Comparison of ENCODE assay signal across 9 cellular contexts in genomic region chr12:9870311-9870866, GRCh38. TPM values are rescaled to one million over a fixed set of nuclear protein-coding genes. Genes with fewer than 3 reads are reported as not detected.
DNase-seq lines count a peak whose midpoint lies in the region; ATAC-seq, FAIRE-seq and TF ChIP-seq lines count a peak whose summit lies in the region.
"Had no signal": no experiment of that assay in that cellular context is flagged by ENCODE, and none has a peak within 500 bp of the region (broad histone marks: within the 10 kb centered on the region; RNA-seq: fewer than 3 reads in every experiment).

No MANE protein-coding gene starts in this region.

- no peaks in the 10 kb centered on the region for H3K27me3 ChIP-seq in PC-9 (ENCODE audit: insufficient read depth, low read depth)
- no peaks in the 10 kb centered on the region for H3K27me3 ChIP-seq in H1 (replicated peaks in 1 of 4; ENCODE audit: control insufficient read depth in 3 of 4, extremely low read depth in 1 of 4, insufficient read depth in 3 of 4, low read length in 3 of 4)
- H3K27me3 ChIP-seq in neutrophil, result no peaks in the 10 kb centered on the region

- no peaks in the 10 kb centered on the region for H3K36me3 Mint-ChIP-seq in Calu3 (ENCODE audit: insufficient read depth, unreplicated experiment)

- no peak overlapping the region for H3K23ac ChIP-seq in H1 (ENCODE audit: insufficient read length)

- WGBS in H1 (ENCODE audit: extremely low coverage in 1 of 2, insufficient coverage in 1 of 2, insufficient read length in 1 of 2, insufficient replicate concordance in 2 of 2, low coverage in 1 of 2, low lambda C conversion rate in 2 of 2, missing lambda C conversion rate in 1 of 2), 2 experiments, result 87% methylated on average over 2 of the region's 2 CpGs; no CpG with 5 or more reads in 1 of the 2 experiments

- H2BK120ac ChIP-seq in H1 (replicated peaks; ENCODE audit: low read depth, low read length), result no peak overlapping the region

- H4K20me1 ChIP-seq in PC-9 (ENCODE audit: insufficient read depth), result no peaks in the 10 kb centered on the region
- no peaks in the 10 kb centered on the region for H4K20me1 ChIP-seq in H1 (replicated peaks in 1 of 2; ENCODE audit: control insufficient read depth in 1 of 2, insufficient read depth in 2 of 2, low read length in 2 of 2)

- H4K91ac ChIP-seq in H1 (replicated peaks; ENCODE audit: insufficient read length, low read length), result no peak overlapping the region

- H3K27me3 Mint-ChIP-seq in Calu3 (ENCODE audit: unreplicated experiment), result no peaks in the 10 kb centered on the region

- no peak for TF ChIP-seq RAD21 in H1 (IDR thresholded peaks at IDR 0.05 in 1 of 2, conservative IDR thresholded peaks at IDR 0.05 in 1 of 2; ENCODE audit: low read depth in 2 of 2, low read length in 2 of 2)

- H2AK5ac ChIP-seq in H1 (ENCODE audit: low read depth, low read length), result no peak overlapping the region

- BruUV-seq in Calu3 (replicated peaks; lab: Mats Ljungman, UMichigan) (no TSS peak), PC-9 (replicated peaks; lab: Mats Ljungman, UMichigan) (no TSS peak)

- peak overlapping the region; percentile 93 for H3K4me2 ChIP-seq in PC-9
- no peak overlapping the region for H3K4me2 ChIP-seq in H1 (ENCODE audit: insufficient read depth in 1 of 2, low read depth in 2 of 2, low read length in 2 of 2)

- no peak for DNase-seq in Calu3
- no peak for DNase-seq in PC-9
- DNase-seq in H1 (ENCODE audit: low read depth in 1 of 2, low spot score in 2 of 2), result no peak
- DNase-seq in NCI-H1105 (lab: John Stamatoyannopoulos, UW), result no peak
- DNase-seq in amniotic stem cell (lab: John Stamatoyannopoulos, UW), result no peak
- no peak for DNase-seq in activated CD4-positive, alpha-beta T cell treated with anti-CD3 and anti-CD28 coated beads for 1 hour

- intact Hi-C loops in Calu3 (cut with micrococcal nuclease; ENCODE audit: unreplicated experiment), result no loop called here
- intact Hi-C loops in PC-9 (cut with micrococcal nuclease; ENCODE audit: unreplicated experiment), result no loop called here

- H3K27ac Mint-ChIP-seq in Calu3 (ENCODE audit: unreplicated experiment), result peak overlapping the region; percentile 32

- H3K4ac ChIP-seq in H1 (replicated peaks; ENCODE audit: insufficient read length, low read depth, low read length), result no peak overlapping the region

- no peak for ATAC-seq in HG02759 (IDR thresholded peaks at IDR 0.05; ENCODE audit: unreplicated experiment)

- H3K9ac ChIP-seq in H1 (replicated peaks in 1 of 4; ENCODE audit: extremely low read depth in 1 of 4, low read depth in 3 of 4, low read length in 3 of 4), result no peak overlapping the region

- no peak overlapping the region for H4K8ac ChIP-seq in H1 (ENCODE audit: extremely low read depth, insufficient read depth, low read length)

- CTCF ChIA-PET in Calu3 (lab: Charles Lee), result no interaction called here
- CTCF ChIA-PET in PC-9 (lab: Charles Lee), result interaction anchor here (0.6 kb wide), 1 partner anchor 1998 kb away, joined by 3 read pairs; no protein-coding TSS in a partner anchor
- CTCF ChIA-PET in H1 (lab: Charles Lee; ENCODE audit: partially characterized antibody), result interaction anchor here (1.6 kb wide), 1 partner anchor 29 kb away, joined by 3 read pairs; no protein-coding TSS in a partner anchor

- no peak for TF ChIP-seq EP300 in H1 (IDR thresholded peaks at IDR 0.05; ENCODE audit: borderline replicate concordance in 1 of 2, low read depth in 2 of 2, low read length in 2 of 2)

- TF ChIP-seq CTCF in Calu3 (IDR thresholded peaks at IDR 0.05; ENCODE audit: unreplicated experiment) (no peak), PC-9 (conservative IDR thresholded peaks at IDR 0.05) (no peak), H1 (IDR thresholded peaks at IDR 0.05; ENCODE audit: control extremely low read depth in 1 of 3, insufficient read depth in 1 of 3, low read depth in 1 of 3, low read length in 3 of 3) (no peak), neutrophil (IDR thresholded peaks at IDR 0.05) (no peak)

- H3K79me2 ChIP-seq in PC-9 (ENCODE audit: low read depth), result no peaks in the 10 kb centered on the region
- no peaks in the 10 kb centered on the region for H3K79me2 ChIP-seq in H1 (ENCODE audit: control insufficient read depth in 1 of 2, insufficient read depth in 2 of 2, low read length in 2 of 2)

- H3F3A ChIP-seq in PC-9 (ENCODE audit: insufficient read depth, low read depth), result peaks cover 9% of the 10 kb centered on the region; the same call in 1 of the 2 replicates

- no peak overlapping the region for H3K14ac ChIP-seq in H1 (ENCODE audit: insufficient read length)

- no peak overlapping the region for H2BK5ac ChIP-seq in H1 (ENCODE audit: low read depth, low read length)

- no peaks in the 10 kb centered on the region for H3K23me2 ChIP-seq in H1 (ENCODE audit: low read depth, low read length)

- H3K9me3 Mint-ChIP-seq in Calu3 (ENCODE audit: low read depth, unreplicated experiment), result no peaks in the 10 kb centered on the region

- no peak for TF ChIP-seq POLR2A in H1 (IDR thresholded peaks at IDR 0.05; ENCODE audit: control extremely low read depth in 1 of 2, low read depth in 2 of 2, low read length in 2 of 2)

- H3K4me3 ChIP-seq in PC-9 (peak overlapping the region; percentile 68; the same call in 1 of the 2 replicates), H1 (ENCODE audit: extremely low read depth in 1 of 4, insufficient read depth in 2 of 4, low read depth in 3 of 4, low read length in 4 of 4) (no peak overlapping the region), neutrophil (ENCODE audit: low read depth in 1 of 2, low read length in 1 of 2) (peak overlapping the region; percentile 61 to 65)

- H4K5ac ChIP-seq in H1 (ENCODE audit: insufficient read length, low read depth, low read length), result no peak overlapping the region

- no peaks in the 10 kb centered on the region for H3K9me2 ChIP-seq in PC-9 (ENCODE audit: insufficient read depth)

- H3K4me1 ChIP-seq in PC-9 (replicated peaks; ENCODE audit: insufficient read depth) (peaks cover 17% of the 10 kb centered on the region), H1 (replicated peaks in 1 of 4; ENCODE audit: control insufficient read depth in 3 of 4, insufficient read depth in 4 of 4, low read length in 3 of 4) (peaks cover 0 to 6% (median 2%) of the 10 kb centered on the region in 4 experiments; a peak in 2 of 7 replicates), neutrophil (ENCODE audit: control insufficient read depth in 1 of 2, insufficient read depth in 1 of 2, low read depth in 1 of 2, low read length in 1 of 2) (peaks cover 6 to 29% of the 10 kb centered on the region in 2 experiments)

- FAIRE-seq in H1 (lab: Jason Lieb, UNC), result peak; percentile 32

- no peaks in the 10 kb centered on the region for H3K36me3 ChIP-seq in PC-9 (ENCODE audit: low read depth)
- no peaks in the 10 kb centered on the region for H3K36me3 ChIP-seq in H1 (ENCODE audit: control insufficient read depth in 2 of 4, insufficient read depth in 4 of 4, low read length in 3 of 4)
- no peaks in the 10 kb centered on the region for H3K36me3 ChIP-seq in neutrophil

- H2BK15ac ChIP-seq in H1 (ENCODE audit: low read length), result no peak overlapping the region

- H3K56ac ChIP-seq in H1 (replicated peaks; ENCODE audit: insufficient read length, low read depth, low read length), result no peak overlapping the region

- H3K4me1 Mint-ChIP-seq in Calu3 (ENCODE audit: low read depth, unreplicated experiment), result peaks cover 8% of the 10 kb centered on the region

- no peak overlapping the region for H3K18ac ChIP-seq in H1 (ENCODE audit: extremely low read depth, low read length)

- H2BK12ac ChIP-seq in H1 (ENCODE audit: low read depth, low read length), result no peak overlapping the region

- no peaks in the 10 kb centered on the region for H3K79me1 ChIP-seq in H1 (ENCODE audit: low read depth, low read length)

- no peak overlapping the region for H2BK20ac ChIP-seq in H1 (ENCODE audit: low read length)

- H2AFZ ChIP-seq in PC-9 (peak overlapping the region; percentile 84), H1 (ENCODE audit: low read length) (no peak overlapping the region)

- H3K27ac ChIP-seq in PC-9 (peak overlapping the region; percentile 63), H1 (ENCODE audit: low read depth, low read length) (no peak overlapping the region), neutrophil (peak overlapping the region; percentile 92)

- no peaks in the 10 kb centered on the region for H3K9me3 ChIP-seq in PC-9 (ENCODE audit: insufficient read depth, low read depth)
- no peaks in the 10 kb centered on the region for H3K9me3 ChIP-seq in H1 (ENCODE audit: insufficient read depth in 2 of 2, low read depth in 1 of 2, low read length in 1 of 2)
- no peaks in the 10 kb centered on the region for H3K9me3 ChIP-seq in neutrophil

- H3K4me3 Mint-ChIP-seq in Calu3 (ENCODE audit: low read depth, unreplicated experiment), result peak overlapping the region; percentile 64

- POLR2A ChIA-PET in PC-9 (lab: Charles Lee; ENCODE audit: unreplicated experiment) (interaction anchor here (0.5 to 0.7 kb wide), 2 partner anchors 25 to 1096 kb away, joined by 3 to 4 read pairs; no protein-coding TSS in a partner anchor), H1 (lab: Charles Lee; ENCODE audit: partially characterized antibody) (interaction anchor here (1.0 kb wide), 1 partner anchor 17 kb away, joined by 3 read pairs; no protein-coding TSS in a partner anchor)

RNA-seq across cellular contexts. Expression of gene CLEC2B, which starts 1.2 kb away (rescaled TPM):
- total RNA-seq in Calu3 (2022) (0.51 TPM in 1 of 2 replicates, not detected in the other), PC-9 (2021) (3.4 and 3.9 TPM in 2 replicates)
- not detected in 2 replicates for total RNA-seq in H1 (2021; fragmentation: NEBNext Ultra II Directional; extraction: Animal tissue kit (Norgen Biotek cat#: 25700))
- not detected in 2 replicates for polyA plus RNA-seq in H1 (2011; rRNA removed)
- polyA plus RNA-seq in H1 (2011; cell fraction: cytosol; rRNA removed), result not detected
- polyA plus RNA-seq in H1 (2011; cell fraction: nucleus; rRNA removed), result not detected
- not detected in 4 replicates for polyA plus RNA-seq in H1 (2012, experiment 1 of 2)
- polyA plus RNA-seq in H1 (2012, experiment 2 of 2), result not detected
- polyA plus RNA-seq in H1 (2013, experiment 1 of 2), result not detected
- polyA plus RNA-seq in H1 (2013, experiment 2 of 2), result 0.07 TPM
- polyA minus RNA-seq in H1 (2011; rRNA and poly(A)+ RNA removed), result not detected in 2 replicates
- not detected for polyA minus RNA-seq in H1 (2011; cell fraction: cytosol; rRNA and poly(A)+ RNA removed)
- polyA minus RNA-seq in H1 (2011; cell fraction: nucleus; rRNA and poly(A)+ RNA removed), result not detected

RNA-seq across cellular contexts. Expression of gene KLRF2, which starts 10.9 kb away (rescaled TPM):
- not detected in 2 replicates for total RNA-seq in Calu3 (2022)
- total RNA-seq in PC-9 (2021), result not detected in 2 replicates
- not detected in 2 replicates for total RNA-seq in H1 (2021; fragmentation: NEBNext Ultra II Directional; extraction: Animal tissue kit (Norgen Biotek cat#: 25700))
- not detected in 2 replicates for polyA plus RNA-seq in H1 (2011; rRNA removed)
- polyA plus RNA-seq in H1 (2011; cell fraction: cytosol; rRNA removed), result not detected
- not detected for polyA plus RNA-seq in H1 (2011; cell fraction: nucleus; rRNA removed)
- not detected in 4 replicates for polyA plus RNA-seq in H1 (2012, experiment 1 of 2)
- polyA plus RNA-seq in H1 (2012, experiment 2 of 2), result not detected
- not detected for polyA plus RNA-seq in H1 (2013, experiment 1 of 2)
- not detected for polyA plus RNA-seq in H1 (2013, experiment 2 of 2)
- polyA minus RNA-seq in H1 (2011; rRNA and poly(A)+ RNA removed), result not detected in 2 replicates
- not detected for polyA minus RNA-seq in H1 (2011; cell fraction: cytosol; rRNA and poly(A)+ RNA removed)
- not detected for polyA minus RNA-seq in H1 (2011; cell fraction: nucleus; rRNA and poly(A)+ RNA removed)
- total RNA-seq: temporal lobe had no signal

RNA-seq across cellular contexts. Expression of gene KLRF1, which starts 43.1 kb away (rescaled TPM):
- total RNA-seq in Calu3 (2022) (0.32 TPM in 1 of 2 replicates, not detected in the other), PC-9 (2021) (not detected in 2 replicates)
- not detected in 2 replicates for total RNA-seq in H1 (2021; fragmentation: NEBNext Ultra II Directional; extraction: Animal tissue kit (Norgen Biotek cat#: 25700))
- polyA plus RNA-seq in H1 (2011; rRNA removed), result not detected in 2 replicates
- polyA plus RNA-seq in H1 (2011; cell fraction: cytosol; rRNA removed), result not detected
- not detected for polyA plus RNA-seq in H1 (2011; cell fraction: nucleus; rRNA removed)
- polyA plus RNA-seq in H1 (2012, experiment 1 of 2), result not detected in 4 replicates
- polyA plus RNA-seq in H1 (2012, experiment 2 of 2), result not detected
- not detected for polyA plus RNA-seq in H1 (2013, experiment 1 of 2)
- polyA plus RNA-seq in H1 (2013, experiment 2 of 2), result 0.09 TPM
- not detected in 2 replicates for polyA minus RNA-seq in H1 (2011; rRNA and poly(A)+ RNA removed)
- polyA minus RNA-seq in H1 (2011; cell fraction: cytosol; rRNA and poly(A)+ RNA removed), result not detected
- not detected for polyA minus RNA-seq in H1 (2011; cell fraction: nucleus; rRNA and poly(A)+ RNA removed)
- total RNA-seq: temporal lobe had no signal

Comparison
In these comparisons a context has a peak if more than half of its experiments do, and no peak if none do; other contexts are left out.
1. H3K4me3 ChIP-seq: peak in PC-9 (single experiment) and neutrophil (2 of 2); none in H1 (0 of 4).